Comparison of ENCODE assay signal across 15 cellular contexts in genomic region chr2:172647439-172647838, GRCh38.
"Had no signal": no experiment of that assay in that cellular context is flagged by ENCODE, and none has a peak within 500 bp of the region (broad histone marks: within the 10 kb centered on the region; RNA-seq: fewer than 3 reads in every experiment).

No MANE protein-coding gene starts in this region.

- H3K36me3 ChIP-seq: adrenal gland, esophagus muscularis mucosa, gastroesophageal sphincter, prostate gland, sigmoid colon, upper lobe of left lung had no signal

- H3K27ac ChIP-seq: adrenal gland, esophagus muscularis mucosa, gastroesophageal sphincter, prostate gland, sigmoid colon, upper lobe of left lung had no signal

- H3K9me3 ChIP-seq: adrenal gland, prostate gland had no signal

- DNase-seq: activated CD4-positive, alpha-beta T cell treated with anti-CD3 and anti-CD28 coated beads, Interleukin-2, amount 10 ng/mL, durations not matched to agents 7 days and 5 days; activated CD4-positive, CD25-positive, alpha-beta regulatory T cell; activated naive CD4-positive, alpha-beta T cell treated with anti-CD3 and anti-CD28 coated beads, Interleukin-2, amount 50 U/mL, for 16 hours; adrenal gland; endodermal cell; mesendoderm; nephron progenitor cell; sigmoid colon; stimulated activated CD4-positive, alpha-beta T cell treated with anti-CD3 and anti-CD28 coated beads, Interleukin-4, amount 100 ng/mL, for 1 hour; stimulated activated CD8-positive, alpha-beta memory T cell treated with anti-CD3 and anti-CD28 coated beads, Interleukin-4, amount 100 ng/mL, for 48 hours; T-helper 2 cell; upper lobe of left lung had no signal

- ATAC-seq: gastroesophageal sphincter had no signal

- H3K27me3 ChIP-seq: adrenal gland, esophagus muscularis mucosa, gastroesophageal sphincter, sigmoid colon, upper lobe of left lung had no signal

- H3K4me3 ChIP-seq: adrenal gland, esophagus muscularis mucosa, gastroesophageal sphincter, prostate gland, sigmoid colon, upper lobe of left lung had no signal

- H3K4me1 ChIP-seq: adrenal gland, esophagus muscularis mucosa, gastroesophageal sphincter, prostate gland, sigmoid colon, upper lobe of left lung had no signal
